Comparison of ENCODE assay signal across 12 cellular contexts in genomic region chr6:37866590-37867507, GRCh38. TPM values are rescaled to one million over a fixed set of nuclear protein-coding genes. Genes with fewer than 3 reads are reported as not detected.
DNase-seq lines count a peak whose midpoint lies in the region; ATAC-seq, FAIRE-seq and TF ChIP-seq lines count a peak whose summit lies in the region.
"Had no signal": no experiment of that assay in that cellular context is flagged by ENCODE, and none has a peak within 500 bp of the region (broad histone marks: within the 10 kb centered on the region; RNA-seq: fewer than 3 reads in every experiment).

No MANE protein-coding gene starts in this region.

- peaks cover 27% of the 10 kb centered on the region for H3K4me1 Mint-ChIP-seq in activated naive CD8-positive, alpha-beta T cell treated with anti-CD3 and anti-CD28 coated beads, Interleukin-2, amount 10 ng/mL, durations not matched to agents 7 days and 5 days
- peaks cover 75 to 79% of the 10 kb centered on the region in 2 donors for H3K4me1 Mint-ChIP-seq in natural killer cell

- H3K27ac ChIP-seq in BLaER1 treated with 17β-estradiol and CSF1 and Interleukin-3, amounts not matched to agents 10 nM and 100 nM = peak overlapping the region in 3 of 11 experiments; percentile 16 to 29 (median 22); a peak in 2 of 22 replicates

- ATAC-seq in activated naive CD8-positive, alpha-beta T cell treated with anti-CD3 and anti-CD28 coated beads, Interleukin-2, amount 10 ng/mL, durations not matched to agents 7 days and 5 days (ENCODE audit: low read depth) = peak; percentile 22
- ATAC-seq in natural killer cell = peak; percentile 28 to 35 (median 32)

- no peak for DNase-seq in GM12892 (ENCODE audit: insufficient read length)
- DNase-seq in activated naive CD8-positive, alpha-beta T cell treated with anti-CD3 and anti-CD28 coated beads, Interleukin-2, amount 10 ng/mL, durations not matched to agents 7 days and 5 days = no peak
- DNase-seq in natural killer cell = no peak
- no peak for DNase-seq in HuH-7.5 (ENCODE audit: low spot score)
- no peak for DNase-seq in amniotic stem cell (lab: John Stamatoyannopoulos, UW)
- no peak for DNase-seq in SHP77 (lab: John Stamatoyannopoulos, UW)
- DNase-seq: activated effector memory CD4-positive, alpha-beta T cell treated with Interleukin-2 at 50 U/mL for 16 hours; cerebellar nuclear complex; NCI-H1105 had no signal

- intact Hi-C loops in natural killer cell (cut with micrococcal nuclease) = loop anchor here (2.0 to 5.0 kb wide), 2 partner anchors 14 to 835 kb away; partner anchors contain the start of gene GLO1

- peaks cover 59 to 100% (median 89%) of the 10 kb centered on the region in 11 experiments for H4K20me1 ChIP-seq in BLaER1 treated with 17β-estradiol and CSF1 and Interleukin-3, amounts not matched to agents 10 nM and 100 nM

- peaks cover 24 to 53% (median 31%) of the 10 kb centered on the region in 10 experiments for H3K4me1 ChIP-seq in BLaER1 treated with 17β-estradiol and CSF1 and Interleukin-3, amounts not matched to agents 10 nM and 100 nM

- no peaks in the 10 kb centered on the region for H3K27me3 ChIP-seq in BLaER1 treated with 17β-estradiol and CSF1 and Interleukin-3, amounts not matched to agents 10 nM and 100 nM

- peak overlapping the region in 10 of 11 experiments; percentile 0 to 77 (median 27); a peak in 16 of 22 replicates for H3K4me2 ChIP-seq in BLaER1 treated with 17β-estradiol and CSF1 and Interleukin-3, amounts not matched to agents 10 nM and 100 nM

- no peak overlapping the region for H3K4me3 ChIP-seq in BLaER1 treated with 17β-estradiol and CSF1 and Interleukin-3, amounts not matched to agents 10 nM and 100 nM

- H3K36me3 ChIP-seq in BLaER1 treated with 17β-estradiol and CSF1 and Interleukin-3, amounts not matched to agents 10 nM and 100 nM = peaks cover 7 to 57% (median 32%) of the 10 kb centered on the region in 11 experiments; a peak in 19 of 22 replicates

- peaks cover 8 to 29% (median 28%) of the 10 kb centered on the region in 11 experiments; a peak in 20 of 22 replicates for H3K9me3 ChIP-seq in BLaER1 treated with 17β-estradiol and CSF1 and Interleukin-3, amounts not matched to agents 10 nM and 100 nM (replicated peaks in 1 of 11)

- H3K27ac Mint-ChIP-seq in activated naive CD8-positive, alpha-beta T cell treated with anti-CD3 and anti-CD28 coated beads, Interleukin-2, amount 10 ng/mL, durations not matched to agents 7 days and 5 days = no peak overlapping the region
- peak overlapping the region; percentile 87 to 93 for H3K27ac Mint-ChIP-seq in natural killer cell

- POLR2A ChIA-PET in activated naive CD8-positive, alpha-beta T cell treated with anti-CD3 and anti-CD28 coated beads, Interleukin-2, amount 10 ng/mL, durations not matched to agents 7 days and 5 days (lab: Charles Lee) = interaction anchor here (0.5 kb wide), 1 partner anchor 289 kb away, joined by 4 read pairs; no protein-coding TSS in a partner anchor

- H3K27me3 Mint-ChIP-seq in activated naive CD8-positive, alpha-beta T cell treated with anti-CD3 and anti-CD28 coated beads, Interleukin-2, amount 10 ng/mL, durations not matched to agents 7 days and 5 days = no peaks in the 10 kb centered on the region
- H3K27me3 Mint-ChIP-seq in natural killer cell (ENCODE audit: low read depth in 2 of 2) = no peaks in the 10 kb centered on the region

- no peak overlapping the region for H3K4me3 Mint-ChIP-seq in activated naive CD8-positive, alpha-beta T cell treated with anti-CD3 and anti-CD28 coated beads, Interleukin-2, amount 10 ng/mL, durations not matched to agents 7 days and 5 days
- peak overlapping the region; percentile 69 for H3K4me3 Mint-ChIP-seq in natural killer cell

- H3K9me3 Mint-ChIP-seq in activated naive CD8-positive, alpha-beta T cell treated with anti-CD3 and anti-CD28 coated beads, Interleukin-2, amount 10 ng/mL, durations not matched to agents 7 days and 5 days = peaks cover 8% of the 10 kb centered on the region
- H3K9me3 Mint-ChIP-seq in natural killer cell = peaks cover 0 to 3% of the 10 kb centered on the region in 2 donors

- peak; percentile 33 for FAIRE-seq in GM12892 (lab: Jason Lieb, UNC)
- FAIRE-seq: H1, urothelium cell line had no signal

- peaks cover 41% of the 10 kb centered on the region for H3K36me3 Mint-ChIP-seq in activated naive CD8-positive, alpha-beta T cell treated with anti-CD3 and anti-CD28 coated beads, Interleukin-2, amount 10 ng/mL, durations not matched to agents 7 days and 5 days
- no peaks in the 10 kb centered on the region for H3K36me3 Mint-ChIP-seq in natural killer cell

- TF ChIP-seq CTCF in natural killer cell (IDR thresholded peaks at IDR 0.05) = no peak

- H3K9ac ChIP-seq in BLaER1 treated with 17β-estradiol and CSF1 and Interleukin-3, amounts not matched to agents 10 nM and 100 nM = no peak overlapping the region

- TF ChIP-seq POLR2A in GM12892 (IDR thresholded peaks at IDR 0.05; ENCODE audit: low read depth, low read length) = no peak

RNA-seq across cellular contexts. Expression of gene ZFAND3, which starts 47.3 kb away (rescaled TPM):
- 44.3 TPM for polyA plus RNA-seq in GM12892 (2012; ENCODE audit: missing spikeins)
- 10 to 100 TPM; 35.7 to 36.3 TPM for total RNA-seq in activated naive CD8-positive, alpha-beta T cell treated with anti-CD3 and anti-CD28 coated beads, Interleukin-2, amount 10 ng/mL, durations not matched to agents 7 days and 5 days
- total RNA-seq in natural killer cell = 10 to 100 TPM; 87.7 to 97.4 (median 90.1) TPM
